Comparison of ENCODE assay signal across 1 cellular context in genomic region chr3:48431224-48432029, GRCh38.
TF ChIP-seq lines count a peak whose summit lies in the region.

No MANE protein-coding gene starts in this region.

TF ChIP-seq in WTC11, 78 proteins besides CTCF, POLR2A, EP300 and RAD21 (continued from another document):
- TF ChIP-seq ATF6 (CRISPR knock-in tag; IDR thresholded peaks at IDR 0.05) (no peak), ZNF232 (CRISPR knock-in tag; IDR thresholded peaks at IDR 0.05) (no peak), GABPB1 (CRISPR knock-in tag; IDR thresholded peaks at IDR 0.05) (peak; percentile 28; the same call in 1 of the 2 replicates)
TF ChIP-seq in WTC11: peak in this region for 1.
